In genomic region chr1:1033731-1034437, GRCh38 we compare ENCODE assay signal across 9 cellular contexts. TPM values are rescaled to one million over a fixed set of nuclear protein-coding genes. Genes with fewer than 3 reads are reported as not detected.
DNase-seq lines count a peak whose midpoint lies in the region; TF ChIP-seq lines count a peak whose summit lies in the region.
"Had no signal": no experiment of that assay in that cellular context is flagged by ENCODE, and none has a peak within 500 bp of the region (broad histone marks: within the 10 kb centered on the region; RNA-seq: fewer than 3 reads in every experiment).

No MANE protein-coding gene starts in this region.

- H3K27ac ChIP-seq in brain microvascular endothelial cell (no peak overlapping the region), neural cell (ENCODE audit: low read length) (peak overlapping the region; percentile 65)

- peaks cover 4% of the 10 kb centered on the region for H3K79me2 ChIP-seq in neural cell (replicated peaks; ENCODE audit: insufficient read depth, low read length)

- no peaks in the 10 kb centered on the region for H3K36me3 ChIP-seq in ES-I3 (ENCODE audit: insufficient read depth, low read length)
- H3K36me3 ChIP-seq in brain microvascular endothelial cell (replicated peaks) = peaks cover 9% of the 10 kb centered on the region
- no peaks in the 10 kb centered on the region for H3K36me3 ChIP-seq in neural cell (ENCODE audit: insufficient read depth, low read length)

- H4K20me1 ChIP-seq in neural cell (ENCODE audit: insufficient read depth) = no peaks in the 10 kb centered on the region

- TF ChIP-seq CTCF in brain microvascular endothelial cell (IDR thresholded peaks at IDR 0.05; ENCODE audit: low read depth, low read length, missing control alignments) (no peak), neural cell (IDR thresholded peaks at IDR 0.05; ENCODE audit: poor library complexity, severe bottlenecking) (no peak)

- in situ Hi-C loops in brain microvascular endothelial cell (cut with HindIII; ENCODE audit: low pct_ligation_motif_present, low sequenced_read_pairs) = no loop called here

- DNase-seq in Jurkat, Clone E6-1 (ENCODE audit: low read depth, low spot score) = no peak
- DNase-seq in brain microvascular endothelial cell (no peak), COLO829 (ENCODE audit: low spot score) (no peak), NCI-H2196 (lab: John Stamatoyannopoulos, UW; ENCODE audit: unreplicated experiment) (no peak)
- DNase-seq in NK-92 treated with Interleukin-12 subunit alpha and Interleukin-12 subunit beta, amount 100 ng/mL, for 24 hours (lab: John Stamatoyannopoulos, UW) = no peak
- DNase-seq in stimulated activated CD8-positive, alpha-beta memory T cell treated with anti-CD3 and anti-CD28 coated beads, Interleukin-4, amount 100 ng/mL, for 48 hours = no peak

- peaks cover 12% of the 10 kb centered on the region for H3K4me1 ChIP-seq in ES-I3 (ENCODE audit: insufficient read depth, low read length)

- H3K9me3 ChIP-seq in ES-I3 (ENCODE audit: control insufficient read depth, insufficient read depth, low read length) = no peaks in the 10 kb centered on the region
- no peaks in the 10 kb centered on the region for H3K9me3 ChIP-seq in neural cell (ENCODE audit: low read length)

- H3K9me2 ChIP-seq in neural cell (ENCODE audit: insufficient read depth, low read length) = no peaks in the 10 kb centered on the region

- H3K27me3 ChIP-seq in brain microvascular endothelial cell (replicated peaks) (no peaks in the 10 kb centered on the region), neural cell (ENCODE audit: insufficient read depth, low read depth, low read length) (no peaks in the 10 kb centered on the region)

- no peak for TF ChIP-seq EP300 in neural cell (conservative IDR thresholded peaks at IDR 0.05; ENCODE audit: poor library complexity, severe bottlenecking)

- H3K9ac ChIP-seq in ES-I3 (ENCODE audit: low read depth, low read length) (peak overlapping the region; percentile 49), neural cell (ENCODE audit: low read length) (peak overlapping the region; percentile 85)

- no peak overlapping the region for H2AFZ ChIP-seq in neural cell (ENCODE audit: low read depth, low read length)

- TF ChIP-seq RAD21 in neural cell (conservative IDR thresholded peaks at IDR 0.05) = no peak

- peak overlapping the region; percentile 11; the same call in 1 of the 2 replicates for H3K4me3 ChIP-seq in Jurkat, Clone E6-1 (ENCODE audit: low read length)
- H3K4me3 ChIP-seq in brain microvascular endothelial cell (ENCODE audit: low read depth, low read length) (peak overlapping the region; percentile 12), neural cell (ENCODE audit: low read length) (peak overlapping the region; percentile 69)

- peak overlapping the region; percentile 48 for H3K4me2 ChIP-seq in neural cell (ENCODE audit: low read length)

- H3F3A ChIP-seq in neural cell (ENCODE audit: insufficient read depth, low read length, poor library complexity, severe bottlenecking) = no peaks in the 10 kb centered on the region

TF ChIP-seq in neural cell, 6 proteins besides CTCF, POLR2A, EP300 and RAD21:
- TF ChIP-seq POLR2AphosphoS5 (IDR thresholded peaks at IDR 0.05) = no peak
- no peak for TF ChIP-seq TAF1 (IDR thresholded peaks at IDR 0.05; ENCODE audit: low read depth)
- TF ChIP-seq SMC3 (conservative IDR thresholded peaks at IDR 0.05; ENCODE audit: poor library complexity) = no peak
- no peak for TF ChIP-seq EZH2 (IDR thresholded peaks at IDR 0.05; ENCODE audit: borderline replicate concordance, insufficient read depth, low read length, poor library complexity, severe bottlenecking)
- TF ChIP-seq MXI1 (conservative IDR thresholded peaks at IDR 0.05; ENCODE audit: poor library complexity, severe bottlenecking) = peak; percentile 23
- peak; percentile 7 for TF ChIP-seq REST (IDR thresholded peaks at IDR 0.05; ENCODE audit: borderline replicate concordance)

RNA-seq across cellular contexts. Expression of gene AGRN, which starts 14.0 kb away (rescaled TPM):
- polyA plus RNA-seq in Jurkat, Clone E6-1 (2012; ENCODE audit: insufficient read depth, insufficient read length) = 31.5 TPM
- polyA plus RNA-seq in neural cell = 104 and 106 TPM in 2 replicates
- polyA minus RNA-seq in neural cell = 131 and 169 TPM in 2 replicates

RNA-seq across cellular contexts. Expression of gene ISG15, which starts 20.6 kb away (rescaled TPM):
- polyA plus RNA-seq in Jurkat, Clone E6-1 (2012; ENCODE audit: insufficient read depth, insufficient read length) = 112 TPM
- polyA plus RNA-seq in neural cell = 3.0 and 8.0 TPM in 2 replicates
- 1.9 and 4.9 TPM in 2 replicates for polyA minus RNA-seq in neural cell

RNA-seq across cellular contexts. Expression of gene HES4, which starts 34.0 kb away (rescaled TPM):
- polyA plus RNA-seq in Jurkat, Clone E6-1 (2012; ENCODE audit: insufficient read depth, insufficient read length) = 141 TPM
- 196 and 204 TPM in 2 replicates for polyA plus RNA-seq in neural cell
- polyA minus RNA-seq in neural cell = 24.3 and 24.4 TPM in 2 replicates

RNA-seq across cellular contexts. Expression of gene RNF223, which starts 40.2 kb away (rescaled TPM):
- polyA plus RNA-seq in Jurkat, Clone E6-1 (2012; ENCODE audit: insufficient read depth, insufficient read length) = not detected
- polyA plus RNA-seq in neural cell = not detected in 2 replicates
- not detected in 2 replicates for polyA minus RNA-seq in neural cell
- polyA plus RNA-seq: liver had no signal

RNA-seq across cellular contexts. Expression of gene PERM1, which starts 52.0 kb away (rescaled TPM):
- polyA plus RNA-seq in Jurkat, Clone E6-1 (2012; ENCODE audit: insufficient read depth, insufficient read length) = not detected
- not detected in 2 replicates for polyA plus RNA-seq in neural cell
- polyA minus RNA-seq in neural cell = not detected in 2 replicates

Comparison
In these comparisons a context has a peak if more than half of its experiments do, and no peak if none do; other contexts are left out.
1. H3K4me3 ChIP-seq: peak in every context shown above with its lines; median percentile 69 in neural cell; 12 in brain microvascular endothelial cell; 11 in Jurkat, Clone E6-1.